ENCODE assay signal across 2 cellular contexts in genomic region chr14:102501751-102502315, GRCh38.
TF ChIP-seq lines count a peak whose summit lies in the region.

No MANE protein-coding gene starts in this region.

TF ChIP-seq in HepG2, 621 proteins besides CTCF, POLR2A, EP300 and RAD21:
- TF ChIP-seq ZNF513 (CRISPR knock-in tag; conservative IDR thresholded peaks at IDR 0.05): no peak
- no peak for TF ChIP-seq CHD4 (IDR thresholded peaks at IDR 0.05; ENCODE audit: borderline replicate concordance, low read length)
- TF ChIP-seq PHF5A (CRISPR knock-in tag; IDR thresholded peaks at IDR 0.05; ENCODE audit: low read depth, unreplicated experiment): no peak
- no peak for TF ChIP-seq ZNF138 (CRISPR knock-in tag; IDR thresholded peaks at IDR 0.05; ENCODE audit: low read depth)
- TF ChIP-seq ZNF414 (CRISPR knock-in tag; IDR thresholded peaks at IDR 0.05): no peak
- no peak for TF ChIP-seq HOXA9 (CRISPR knock-in tag; IDR thresholded peaks at IDR 0.05; ENCODE audit: borderline replicate concordance)
- no peak for TF ChIP-seq CBFB (CRISPR knock-in tag; IDR thresholded peaks at IDR 0.05)
- no peak for TF ChIP-seq ZFP1 (CRISPR knock-in tag; IDR thresholded peaks at IDR 0.05)
- TF ChIP-seq ZZZ3 (CRISPR knock-in tag; IDR thresholded peaks at IDR 0.05; ENCODE audit: borderline replicate concordance): no peak
- no peak for TF ChIP-seq ATF1 (CRISPR knock-in tag; IDR thresholded peaks at IDR 0.05)
- TF ChIP-seq ZNF296 (CRISPR knock-in tag; conservative IDR thresholded peaks at IDR 0.05): no peak
- TF ChIP-seq DBP (CRISPR knock-in tag; IDR thresholded peaks at IDR 0.05; ENCODE audit: not compliant biosample characterization): no peak
- TF ChIP-seq ZNF883 (CRISPR knock-in tag; IDR thresholded peaks at IDR 0.05; ENCODE audit: not compliant biosample characterization): no peak
- no peak for TF ChIP-seq HNRNPLL (IDR thresholded peaks at IDR 0.05; ENCODE audit: low read depth, low read length, poor library complexity, severe bottlenecking)

TF ChIP-seq in WTC11, 78 proteins besides CTCF, POLR2A, EP300 and RAD21 (continued from another document):
- no peak for TF ChIP-seq ATF2 (CRISPR knock-in tag; IDR thresholded peaks at IDR 0.05; ENCODE audit: borderline replicate concordance, low read depth)
- TF ChIP-seq ZNF138 (CRISPR knock-in tag; conservative IDR thresholded peaks at IDR 0.05): no peak
